In genomic region chr12:120542166-120542565, GRCh38 we compare ENCODE assay signal across 2 cellular contexts.
TF ChIP-seq lines count a peak whose summit lies in the region.

No MANE protein-coding gene starts in this region.

TF ChIP-seq in HEK293, 187 proteins besides CTCF, POLR2A, EP300 and RAD21:
- peak; percentile 96 for TF ChIP-seq ZNF121 (tag by site-specific recombination; IDR thresholded peaks at IDR 0.05)
- TF ChIP-seq, protein P1, sequence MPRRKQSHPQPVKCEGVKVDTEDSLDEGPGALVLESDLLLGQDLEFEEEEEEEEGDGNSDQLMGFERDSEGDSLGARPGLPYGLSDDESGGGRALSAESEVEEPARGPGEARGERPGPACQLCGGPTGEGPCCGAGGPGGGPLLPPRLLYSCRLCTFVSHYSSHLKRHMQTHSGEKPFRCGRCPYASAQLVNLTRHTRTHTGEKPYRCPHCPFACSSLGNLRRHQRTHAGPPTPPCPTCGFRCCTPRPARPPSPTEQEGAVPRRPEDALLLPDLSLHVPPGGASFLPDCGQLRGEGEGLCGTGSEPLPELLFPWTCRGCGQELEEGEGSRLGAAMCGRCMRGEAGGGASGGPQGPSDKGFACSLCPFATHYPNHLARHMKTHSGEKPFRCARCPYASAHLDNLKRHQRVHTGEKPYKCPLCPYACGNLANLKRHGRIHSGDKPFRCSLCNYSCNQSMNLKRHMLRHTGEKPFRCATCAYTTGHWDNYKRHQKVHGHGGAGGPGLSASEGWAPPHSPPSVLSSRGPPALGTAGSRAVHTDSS (tag by site-specific recombination; IDR thresholded peaks at IDR 0.05) = no peak

TF ChIP-seq in K562, 482 proteins besides CTCF, POLR2A, EP300 and RAD21:
- no peak for TF ChIP-seq PHF20 (IDR thresholded peaks at IDR 0.05; ENCODE audit: partially characterized antibody)
- no peak for TF ChIP-seq TGIF2 (CRISPR knock-in tag; IDR thresholded peaks at IDR 0.05)
- no peak for TF ChIP-seq ZNF140 (CRISPR knock-in tag; IDR thresholded peaks at IDR 0.05)
- no peak for TF ChIP-seq ZBED1 (IDR thresholded peaks at IDR 0.05)
- no peak for TF ChIP-seq ZNF436 (CRISPR knock-in tag; IDR thresholded peaks at IDR 0.05)
- TF ChIP-seq NFIC (IDR thresholded peaks at IDR 0.05) = no peak
- no peak for TF ChIP-seq ETV6 (IDR thresholded peaks at IDR 0.05; ENCODE audit: borderline replicate concordance in 1 of 2, low read depth in 2 of 2, low read length in 1 of 2)
- TF ChIP-seq ETV6 (CRISPR knock-in tag; IDR thresholded peaks at IDR 0.05; ENCODE audit: borderline replicate concordance) = no peak
- peak; percentile 7 for TF ChIP-seq RBM25 (IDR thresholded peaks at IDR 0.05; ENCODE audit: low read depth, low read length, severe bottlenecking)
- no peak for TF ChIP-seq RHOXF2B (CRISPR knock-in tag; conservative IDR thresholded peaks at IDR 0.05)
- no peak for TF ChIP-seq GABPB1 (CRISPR knock-in tag; IDR thresholded peaks at IDR 0.05)
- no peak for TF ChIP-seq SIN3A (IDR thresholded peaks at IDR 0.05; ENCODE audit: borderline replicate concordance in 2 of 2, control insufficient read depth in 1 of 2, low read depth in 2 of 2, low read length in 2 of 2)
- TF ChIP-seq ZNF121 (CRISPR knock-in tag; conservative IDR thresholded peaks at IDR 0.05) = peak; percentile 64
- no peak for TF ChIP-seq ZNF76 (CRISPR knock-in tag; IDR thresholded peaks at IDR 0.05; ENCODE audit: borderline replicate concordance)
- TF ChIP-seq TAF15 (IDR thresholded peaks at IDR 0.05; ENCODE audit: low read depth, low read length) = no peak
- no peak for TF ChIP-seq ZSCAN32 (CRISPR knock-in tag; IDR thresholded peaks at IDR 0.05)
